16 cellular contexts compared by ENCODE assay signal in the genomic region with DNA sequence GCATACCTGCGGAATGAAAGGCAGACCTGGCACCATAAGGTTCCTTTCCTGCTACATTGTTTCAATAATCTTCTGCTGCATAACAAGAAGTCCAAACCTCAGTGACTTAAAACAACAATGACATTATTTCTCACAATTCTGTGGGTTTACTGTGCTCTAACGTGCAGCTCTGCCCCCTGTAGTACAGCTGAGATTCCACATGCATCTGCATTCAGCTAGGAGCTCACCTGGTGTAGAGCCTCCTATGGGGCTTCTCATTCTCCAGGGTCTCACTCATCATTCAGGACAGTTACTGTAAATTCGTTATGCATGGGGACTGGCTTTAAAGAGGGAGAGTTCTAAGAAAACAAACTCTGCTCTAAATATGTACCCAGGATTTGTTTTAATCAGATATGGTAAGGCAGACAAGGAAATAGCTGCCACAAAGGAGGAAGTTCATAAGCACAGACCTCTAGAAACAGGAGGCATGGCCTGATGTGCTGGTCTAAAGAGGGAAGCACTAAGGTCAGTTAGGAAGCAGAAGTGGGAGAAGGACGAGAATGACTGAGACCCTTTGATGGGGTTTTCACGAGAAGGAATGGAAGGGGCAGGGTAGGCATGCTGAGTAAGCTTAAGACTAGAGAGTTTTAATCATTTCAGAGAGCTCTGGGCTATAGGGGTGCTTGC.
DNase-seq lines count a peak whose midpoint lies in the region; ATAC-seq and TF ChIP-seq lines count a peak whose summit lies in the region.
"Had no signal": no experiment of that assay in that cellular context is flagged by ENCODE, and none has a peak within 500 bp of the region (broad histone marks: within the 10 kb centered on the region; RNA-seq: fewer than 3 reads in every experiment).

No MANE protein-coding gene starts in this region.

- no peak for TF ChIP-seq EP300 in gastroesophageal sphincter (IDR thresholded peaks at IDR 0.05)

- H3K4me3 ChIP-seq in OCI-LY3 (ENCODE audit: low read length) (no peak overlapping the region), gastroesophageal sphincter (no peak overlapping the region)
- H3K4me3 ChIP-seq: thoracic aorta had no signal

- no peak for TF ChIP-seq POLR2A in gastroesophageal sphincter (IDR thresholded peaks at IDR 0.05)

- ATAC-seq in gastroesophageal sphincter (no peak), GM18502 (IDR thresholded peaks at IDR 0.05; ENCODE audit: poor library complexity, unreplicated experiment) (no peak), GM21717 (IDR thresholded peaks at IDR 0.05; ENCODE audit: unreplicated experiment) (no peak)
- ATAC-seq: effector memory CD8-positive, alpha-beta T cell had no signal

- H3K4me2 ChIP-seq in OCI-LY3 (ENCODE audit: low read length) = peak overlapping the region; percentile 18

- no peaks in the 10 kb centered on the region for H3K36me3 ChIP-seq in OCI-LY3 (replicated peaks; ENCODE audit: low read depth, low read length)
- no peaks in the 10 kb centered on the region for H3K36me3 ChIP-seq in gastroesophageal sphincter
- H3K36me3 ChIP-seq: thoracic aorta had no signal

- WGBS in gastroesophageal sphincter (ENCODE audit: low coverage in 1 of 2), 2 donors = 65 to 93% methylated on average over 3 to 4 of the region's 5 CpGs

- no peaks in the 10 kb centered on the region for H4K20me1 ChIP-seq in OCI-LY3 (ENCODE audit: insufficient read depth, low read length)

- H3K27me3 ChIP-seq in OCI-LY3 (ENCODE audit: low read depth, low read length) (no peaks in the 10 kb centered on the region), gastroesophageal sphincter (no peaks in the 10 kb centered on the region)

- no peak overlapping the region for H2AFZ ChIP-seq in OCI-LY3 (ENCODE audit: low read depth, low read length)

- TF ChIP-seq CTCF in OCI-LY3 (IDR thresholded peaks at IDR 0.05; ENCODE audit: low read depth, low read length) (peak; percentile 68), gastroesophageal sphincter (IDR thresholded peaks at IDR 0.05) (no peak)

- peaks cover 19% of the 10 kb centered on the region for H3K4me1 ChIP-seq in OCI-LY3 (ENCODE audit: low read length)
- no peaks in the 10 kb centered on the region for H3K4me1 ChIP-seq in gastroesophageal sphincter

- peak; percentile 73 for DNase-seq in GDM1 (lab: John Stamatoyannopoulos, UW)
- DNase-seq in KG1 (lab: John Stamatoyannopoulos, UW) = peak; percentile 50
- DNase-seq in iPS-NIHi7 (ENCODE audit: extremely low spot score) = peak; percentile 59
- no peak for DNase-seq in cerebellar nuclear complex (lab: John Stamatoyannopoulos, UW)
- DNase-seq: effector memory CD8-positive, alpha-beta T cell; NCI-H187; NCI-H524 treated with DMSO at 0.1 percent for 48 hours; RPMI8226; stimulated activated CD4-positive, alpha-beta T cell treated with anti-CD3 and anti-CD28 coated beads, Interleukin-4, amount 100 ng/mL, for 4 hours; T-helper 1 cell had no signal

- peak overlapping the region; percentile 21 for H3K27ac ChIP-seq in OCI-LY3 (ENCODE audit: low read length)
- H3K27ac ChIP-seq in gastroesophageal sphincter = no peak overlapping the region
- H3K27ac ChIP-seq: HL-60, thoracic aorta had no signal

- no peak overlapping the region for H3K9ac ChIP-seq in OCI-LY3 (ENCODE audit: low read length)

- H3K79me2 ChIP-seq in OCI-LY3 (ENCODE audit: low read length) = no peaks in the 10 kb centered on the region

- H3K9me3 ChIP-seq in OCI-LY3 (ENCODE audit: insufficient read depth, low read length) (no peaks in the 10 kb centered on the region), gastroesophageal sphincter (no peaks in the 10 kb centered on the region)
- H3K9me3 ChIP-seq: thoracic aorta had no signal

Comparison
In these comparisons a context has a peak if more than half of its experiments do, and no peak if none do; other contexts are left out.
1. DNase-seq: peak in GDM1 (single experiment), KG1 (single experiment) and iPS-NIHi7 (single experiment); none in cerebellar nuclear complex (0 of 2).